In the genomic region with DNA sequence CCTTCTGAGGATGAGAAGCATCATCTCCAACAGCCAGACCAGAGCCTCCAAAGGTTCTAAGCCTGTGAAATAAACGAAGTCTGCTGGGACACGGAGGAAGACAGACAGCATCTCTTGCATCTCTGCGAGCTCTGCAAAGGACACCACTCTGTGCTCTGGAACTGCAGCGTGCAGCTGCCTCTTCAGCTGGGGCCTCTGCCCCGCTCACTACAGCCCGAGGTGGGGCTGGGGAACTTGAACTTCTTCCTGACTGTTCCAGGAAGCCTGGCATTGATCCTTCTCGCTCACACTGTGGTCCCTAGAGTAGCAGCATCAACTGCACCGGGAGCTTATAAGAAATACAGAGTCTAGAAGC, we compare ENCODE assay signal across 9 cellular contexts.
DNase-seq lines count a peak whose midpoint lies in the region; ATAC-seq and TF ChIP-seq lines count a peak whose summit lies in the region.
"Had no signal": no experiment of that assay in that cellular context is flagged by ENCODE, and none has a peak within 500 bp of the region (broad histone marks: within the 10 kb centered on the region; RNA-seq: fewer than 3 reads in every experiment).

No MANE protein-coding gene starts in this region.

- peaks cover 80% of the 10 kb centered on the region for H3K27me3 Mint-ChIP-seq in Calu3 (ENCODE audit: unreplicated experiment)

- TF ChIP-seq CTCF in mucosa of descending colon (IDR thresholded peaks at IDR 0.05), result no peak
- TF ChIP-seq CTCF in Calu3 (IDR thresholded peaks at IDR 0.05; ENCODE audit: unreplicated experiment), result no peak

- H3K9me3 ChIP-seq in mucosa of descending colon, result no peaks in the 10 kb centered on the region
- H3K9me3 ChIP-seq: neutrophil had no signal

- no TSS peak for BruUV-seq in Calu3 (replicated peaks; lab: Mats Ljungman, UMichigan)

- intact Hi-C loops in mucosa of descending colon (cut with DNase I, micrococcal nuclease) (no loop called here), Calu3 (cut with micrococcal nuclease; ENCODE audit: unreplicated experiment) (no loop called here)

- CTCF ChIA-PET in Calu3 (lab: Charles Lee), result no interaction called here

- H3K36me3 ChIP-seq in mucosa of descending colon (ENCODE audit: low read depth), result no peaks in the 10 kb centered on the region
- H3K36me3 ChIP-seq: neutrophil had no signal

- no peaks in the 10 kb centered on the region for H3K4me1 Mint-ChIP-seq in Calu3 (ENCODE audit: low read depth, unreplicated experiment)

- DNase-seq in mucosa of descending colon, result no peak
- no peak for DNase-seq in SW 1271 (lab: John Stamatoyannopoulos, UW)
- DNase-seq in Calu3, result no peak

- H3K9me3 Mint-ChIP-seq in Calu3 (ENCODE audit: low read depth, unreplicated experiment), result no peaks in the 10 kb centered on the region
- H3K9me3 Mint-ChIP-seq: activated naive CD4-positive, alpha-beta T cell treated with anti-CD3 and anti-CD28 coated beads, Interleukin-2, amount 50 U/mL, for 24 hours had no signal

- no peak overlapping the region for H3K4me3 ChIP-seq in mucosa of descending colon

- ATAC-seq in GM18873 (IDR thresholded peaks at IDR 0.05; ENCODE audit: low FRiP score, unreplicated experiment) (peak; percentile 55), GM21619 (IDR thresholded peaks at IDR 0.05; ENCODE audit: unreplicated experiment) (peak; percentile 43), HG03196 (IDR thresholded peaks at IDR 0.05; ENCODE audit: unreplicated experiment) (peak; percentile 29), mucosa of descending colon (peak; percentile 23), SK-N-SH treated with all-trans-retinoic acid at 6 μM for 48 hours (no peak)

- H3K4me3 Mint-ChIP-seq in Calu3 (ENCODE audit: low read depth, unreplicated experiment), result no peak overlapping the region
- H3K4me3 Mint-ChIP-seq: activated naive CD4-positive, alpha-beta T cell treated with anti-CD3 and anti-CD28 coated beads, Interleukin-2, amount 50 U/mL, for 24 hours had no signal

- no peaks in the 10 kb centered on the region for H3K4me1 ChIP-seq in mucosa of descending colon (ENCODE audit: low read depth)

- H3K36me3 Mint-ChIP-seq in Calu3 (ENCODE audit: insufficient read depth, unreplicated experiment), result peaks cover 8% of the 10 kb centered on the region
- H3K36me3 Mint-ChIP-seq: activated naive CD4-positive, alpha-beta T cell treated with anti-CD3 and anti-CD28 coated beads, Interleukin-2, amount 50 U/mL, for 24 hours had no signal

- H3K27ac Mint-ChIP-seq in Calu3 (ENCODE audit: unreplicated experiment), result no peak overlapping the region
- H3K27ac Mint-ChIP-seq: activated naive CD4-positive, alpha-beta T cell treated with anti-CD3 and anti-CD28 coated beads, Interleukin-2, amount 50 U/mL, for 24 hours had no signal

TF ChIP-seq in SK-N-SH treated with all-trans-retinoic acid at 6 μM for 48 hours, 23 proteins besides CTCF, POLR2A, EP300 and RAD21:
- TF ChIP-seq ZC3H10 (CRISPR knock-in tag; IDR thresholded peaks at IDR 0.05), result no peak
- TF ChIP-seq ISL1 (CRISPR knock-in tag; IDR thresholded peaks at IDR 0.05), result no peak
- TF ChIP-seq GLIS3 (CRISPR knock-in tag; IDR thresholded peaks at IDR 0.05), result no peak
- TF ChIP-seq ARNTL (CRISPR knock-in tag; IDR thresholded peaks at IDR 0.05; ENCODE audit: borderline replicate concordance, low read depth), result no peak
- no peak for TF ChIP-seq ZFP3 (CRISPR knock-in tag; IDR thresholded peaks at IDR 0.05)
- TF ChIP-seq CSDC2 (CRISPR knock-in tag; IDR thresholded peaks at IDR 0.05), result no peak
